Comparison of ENCODE assay signal across 13 cellular contexts in the genomic region with DNA sequence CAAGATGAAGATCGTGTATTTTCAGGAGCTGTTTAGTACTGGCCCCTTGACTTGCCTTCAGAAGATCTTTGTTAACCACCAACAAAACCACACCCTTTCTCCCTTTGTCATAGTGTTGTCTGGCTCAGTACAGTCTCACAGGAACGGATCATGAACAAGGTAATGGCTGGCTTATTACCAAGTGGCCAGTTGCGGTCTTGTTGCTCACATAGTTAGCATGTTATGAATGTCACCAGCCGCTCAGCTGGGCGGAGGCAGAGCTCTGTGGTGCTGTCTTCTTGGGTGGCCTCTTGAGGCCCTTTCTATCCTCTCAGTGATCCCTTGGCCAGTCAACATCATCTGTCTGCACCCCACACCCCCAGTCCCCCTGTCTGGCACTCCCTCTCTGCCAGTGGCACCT. TPM values are rescaled to one million over a fixed set of nuclear protein-coding genes. Genes with fewer than 3 reads are reported as not detected.
DNase-seq lines count a peak whose midpoint lies in the region; ATAC-seq and TF ChIP-seq lines count a peak whose summit lies in the region.
"Had no signal": no experiment of that assay in that cellular context is flagged by ENCODE, and none has a peak within 500 bp of the region (broad histone marks: within the 10 kb centered on the region; RNA-seq: fewer than 3 reads in every experiment).

No MANE protein-coding gene starts in this region.

- peak overlapping the region; percentile 53; the same call in 1 of the 2 replicates for H3K27ac ChIP-seq in DND-41 (ENCODE audit: low read length)
- H3K27ac ChIP-seq: lower lobe of right lung had no signal

- peaks cover 21% of the 10 kb centered on the region for H3K4me1 ChIP-seq in DND-41 (ENCODE audit: insufficient read depth, low read length)
- H3K4me1 ChIP-seq: lower lobe of right lung had no signal

- H3K4me3 Mint-ChIP-seq in progenitor cell of endocrine pancreas (ENCODE audit: low read depth), result no peak overlapping the region

- no peaks in the 10 kb centered on the region for H4K20me1 ChIP-seq in DND-41 (ENCODE audit: insufficient read depth, low read length)

- in situ Hi-C loops in G401 (cut with HindIII; ENCODE audit: low sequenced_read_pairs), result no loop called here

- peaks cover 19% of the 10 kb centered on the region for H3K4me1 Mint-ChIP-seq in progenitor cell of endocrine pancreas (ENCODE audit: low read depth)

- no peak overlapping the region for H3K4me2 ChIP-seq in DND-41 (ENCODE audit: insufficient read depth, low read length)

- peaks cover 16% of the 10 kb centered on the region for H3K36me3 ChIP-seq in DND-41 (ENCODE audit: insufficient read depth, low read length)
- H3K36me3 ChIP-seq: lower lobe of right lung had no signal

- H3K9me3 Mint-ChIP-seq in progenitor cell of endocrine pancreas (ENCODE audit: low read depth), result no peaks in the 10 kb centered on the region

- TF ChIP-seq CTCF in DND-41 (IDR thresholded peaks at IDR 0.05; ENCODE audit: borderline replicate concordance, extremely low read depth, low read length, poor library complexity, severe bottlenecking) (no peak), cardiac fibroblast (IDR thresholded peaks at IDR 0.05; ENCODE audit: low read depth, low read length) (no peak), progenitor cell of endocrine pancreas (IDR thresholded peaks at IDR 0.05; ENCODE audit: unreplicated experiment) (no peak)

- DNase-seq in DND-41, result no peak
- DNase-seq in M059J (ENCODE audit: low read depth), result peak; percentile 100
- peak; percentile 74 to 96 for DNase-seq in cardiac fibroblast (ENCODE audit: low read depth in 2 of 2)
- no peak for DNase-seq in progenitor cell of endocrine pancreas (ENCODE audit: low spot score, unreplicated experiment)
- DNase-seq in stimulated activated CD4-positive, alpha-beta T cell treated with anti-CD3 and anti-CD28 coated beads, Interleukin-4, amount 100 ng/mL, for 1 hour, result no peak
- no peak for DNase-seq in NCI-H2029 treated with DMSO at 0.1 percent for 48 hours (lab: John Stamatoyannopoulos, UW)
- no peak for DNase-seq in G401 (ENCODE audit: low spot score)
- no peak for DNase-seq in NCI-H1417 treated with DMSO at 0.1 percent for 48 hours (lab: John Stamatoyannopoulos, UW)
- DNase-seq: activated CD4-positive, alpha-beta T cell treated with anti-CD3 and anti-CD28 coated beads, Interleukin-2, amount 50 U/mL, for 1 hour; lower lobe of right lung; NCI-H2107; right cardiac atrium had no signal

- 0 out of 2 replicates have a peak, but pooled peaks cover 5% of the 10 kb centered on the region for H3K79me2 ChIP-seq in DND-41 (ENCODE audit: insufficient read depth, low read length)

- no peak overlapping the region for H2AFZ ChIP-seq in DND-41 (ENCODE audit: low read depth, low read length)

- peaks cover 36% of the 10 kb centered on the region for H3K27me3 Mint-ChIP-seq in progenitor cell of endocrine pancreas

- no peak overlapping the region for H3K9ac ChIP-seq in DND-41 (ENCODE audit: low read depth, low read length)

- peak; percentile 57 for ATAC-seq in DND-41 (ENCODE audit: insufficient read depth, low read depth)
- ATAC-seq: lower lobe of right lung, right cardiac atrium, Right ventricle myocardium inferior had no signal

- H3K27me3 ChIP-seq in DND-41 (ENCODE audit: insufficient read depth, low read length, poor library complexity), result no peaks in the 10 kb centered on the region

- no peak overlapping the region for H3K4me3 ChIP-seq in DND-41 (ENCODE audit: low read depth in 1 of 2, low read length in 2 of 2)
- H3K4me3 ChIP-seq in cardiac fibroblast (replicated peaks in 1 of 2; ENCODE audit: low read depth in 2 of 2, low read length in 2 of 2), result no peak overlapping the region
- H3K4me3 ChIP-seq: lower lobe of right lung had no signal

- H3K36me3 Mint-ChIP-seq in progenitor cell of endocrine pancreas (ENCODE audit: insufficient read depth), result no peaks in the 10 kb centered on the region

- H3K9me3 ChIP-seq in DND-41 (ENCODE audit: insufficient read depth, low read length, severe bottlenecking), result no peaks in the 10 kb centered on the region
- H3K9me3 ChIP-seq: lower lobe of right lung had no signal

- H3K27ac Mint-ChIP-seq in progenitor cell of endocrine pancreas, result peak overlapping the region; percentile 2

RNA-seq across cellular contexts. Expression of gene CNIH3, which starts 21.4 kb away (rescaled TPM):
- total RNA-seq in M059J (2014; rRNA removed; shearing (Covaris generic)), result 21.4 and 23.5 TPM in 2 replicates
- total RNA-seq in progenitor cell of endocrine pancreas, result 3.2 and 3.7 TPM in 2 replicates
- 3.2 and 3.9 TPM in 2 replicates for total RNA-seq in G401 (2014; rRNA removed; shearing (Covaris generic))

Comparison
In these comparisons a context has a peak if more than half of its experiments do, and no peak if none do; other contexts are left out.
1. DNase-seq: peak in M059J (single experiment) and cardiac fibroblast (2 of 2); none in DND-41 (single experiment), progenitor cell of endocrine pancreas (single experiment), stimulated activated CD4-positive, alpha-beta T cell treated with anti-CD3 and anti-CD28 coated beads, Interleukin-4, amount 100 ng/mL, for 1 hour (single experiment), NCI-H2029 treated with DMSO at 0.1 percent for 48 hours (single experiment), G401 (single experiment) and NCI-H1417 treated with DMSO at 0.1 percent for 48 hours (single experiment).